Comparison of ENCODE assay signal across 20 cellular contexts in genomic region chr11:21316591-21316990, GRCh38.
DNase-seq lines count a peak whose midpoint lies in the region; TF ChIP-seq lines count a peak whose summit lies in the region.
"Had no signal": no experiment of that assay in that cellular context is flagged by ENCODE, and none has a peak within 500 bp of the region (broad histone marks: within the 10 kb centered on the region; RNA-seq: fewer than 3 reads in every experiment).

No MANE protein-coding gene starts in this region.

- H3K36me3 ChIP-seq in breast epithelium, result no peaks in the 10 kb centered on the region
- H3K36me3 ChIP-seq: BLaER1, HAP-1 had no signal

- H3K4me3 ChIP-seq in breast epithelium, result no peak overlapping the region
- H3K4me3 ChIP-seq: BLaER1, GM12878, GM23248, HAP-1 had no signal

- no peak for TF ChIP-seq POLR2A in breast epithelium (IDR thresholded peaks at IDR 0.05)

- no peak overlapping the region for H3K27ac ChIP-seq in breast epithelium
- H3K27ac ChIP-seq: 22Rv1, BLaER1, C4-2B, GM23248 had no signal

- intact Hi-C loops in breast epithelium (cut with DNase I; ENCODE audit: low total_unique reads), result no loop called here

- H3K9me3 ChIP-seq in breast epithelium, result no peaks in the 10 kb centered on the region
- H3K9me3 ChIP-seq: BLaER1, Caco-2, HAP-1 had no signal

- no peak for TF ChIP-seq CTCF in breast epithelium (IDR thresholded peaks at IDR 0.05)

- DNase-seq in DMS 273 (lab: John Stamatoyannopoulos, UW; ENCODE audit: unreplicated experiment) (peak; percentile 2), DMS 273 treated with DMSO at 0.1 percent for 48 hours (lab: John Stamatoyannopoulos, UW) (no peak), NCI-H82 (lab: John Stamatoyannopoulos, UW) (peak; percentile 16), NCI-H82 treated with DMSO at 0.1 percent for 48 hours (lab: John Stamatoyannopoulos, UW; ENCODE audit: unreplicated experiment) (no peak), NCI-H69 (lab: John Stamatoyannopoulos, UW) (peak; percentile 78), breast epithelium (ENCODE audit: low spot score in 2 of 2) (no peak), NOMO-1 treated with dmso at 0.1 percent for 144 hours (lab: John Stamatoyannopoulos, UW; ENCODE audit: unreplicated experiment) (no peak)
- DNase-seq: Caco-2; CD4-positive, CD25-positive, alpha-beta regulatory T cell; CD8-positive, alpha-beta T cell; DMS79; EL; GDM1; GM23248; HFFc6 had no signal

- H3K27me3 ChIP-seq in breast epithelium, result no peaks in the 10 kb centered on the region
- H3K27me3 ChIP-seq: BLaER1 had no signal

- H3K4me1 ChIP-seq in breast epithelium, result no peaks in the 10 kb centered on the region
- H3K4me1 ChIP-seq: BLaER1, Caco-2, HAP-1 had no signal

Comparison
In these comparisons a context has a peak if more than half of its experiments do, and no peak if none do; other contexts are left out.
1. DNase-seq: peak in DMS 273 (single experiment), NCI-H82 (single experiment) and NCI-H69 (single experiment); none in DMS 273 treated with DMSO at 0.1 percent for 48 hours (single experiment), NCI-H82 treated with DMSO at 0.1 percent for 48 hours (single experiment), breast epithelium (0 of 2) and NOMO-1 treated with dmso at 0.1 percent for 144 hours (single experiment).